Comparison of ENCODE assay signal across 32 cellular contexts in the genomic region with DNA sequence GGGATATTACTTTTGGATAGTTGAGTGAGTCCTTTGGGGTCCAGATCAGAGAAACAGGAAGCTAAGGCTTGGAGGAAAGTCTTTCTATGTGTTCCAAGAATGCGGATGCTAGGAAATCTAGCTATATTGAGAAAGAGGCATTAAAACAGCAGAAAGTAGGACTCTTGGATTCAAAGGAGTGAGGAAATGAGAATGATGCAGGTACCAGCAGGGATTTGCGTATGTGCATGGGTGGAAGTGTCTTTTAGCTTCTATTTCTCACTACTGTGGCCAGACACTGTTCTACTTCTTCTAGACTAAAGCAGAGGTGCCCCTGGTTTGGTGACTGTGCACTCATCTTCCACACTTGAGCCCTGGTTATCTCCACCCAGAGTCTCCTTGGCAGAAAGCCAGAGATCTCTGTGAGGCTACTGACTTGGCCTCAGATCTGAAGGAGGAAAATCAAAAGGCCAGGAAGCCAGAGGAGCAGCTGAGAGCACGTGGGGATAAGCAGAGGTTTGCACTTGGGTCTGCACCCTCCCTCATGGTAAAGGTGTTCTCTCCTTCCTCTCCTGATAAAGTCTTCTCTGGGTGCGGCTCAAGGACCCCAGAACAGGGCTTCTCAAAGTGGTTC. TPM values are rescaled to one million over a fixed set of nuclear protein-coding genes. Genes with fewer than 3 reads are reported as not detected.
"Had no signal": no experiment of that assay in that cellular context is flagged by ENCODE, and none has a peak within 500 bp of the region (broad histone marks: within the 10 kb centered on the region; RNA-seq: fewer than 3 reads in every experiment).

No MANE protein-coding gene starts in this region.

- H3K4me2 ChIP-seq: smooth muscle cell had no signal

- H3K36me3 ChIP-seq: breast epithelium, esophagus squamous epithelium, heart right ventricle, left lung, lower lobe of right lung, sigmoid colon, thyroid gland, upper lobe of right lung had no signal

- H2AFZ ChIP-seq: parathyroid adenoma had no signal

- H3K9me3 ChIP-seq: breast epithelium, esophagus squamous epithelium, heart right ventricle, left lung, lower lobe of right lung, psoas muscle, sigmoid colon, thyroid gland, upper lobe of right lung had no signal

- DNase-seq: activated CD4-positive, alpha-beta memory T cell treated with anti-CD3 and anti-CD28 coated beads, Interleukin-2, amount 10 ng/mL, durations not matched to agents 7 days and 5 days; activated CD4-positive, alpha-beta T cell treated with anti-CD3 and anti-CD28 coated beads, Interleukin-2, amount 10 ng/mL, durations not matched to agents 24 days and 14 days; activated CD4-positive, CD25-positive, alpha-beta regulatory T cell treated with anti-CD3 and anti-CD28 coated beads, Interleukin-2, amount 50 U/mL, for 72 hours; activated CD8-positive, alpha-beta memory T cell treated with anti-CD3 and anti-CD28 coated beads, Interleukin-2, amount 50 U/mL, for 48 hours; activated gamma-delta T cell treated with Interleukin-2 at 50 U/mL for 16 hours; activated naive CD4-positive, alpha-beta T cell treated with anti-CD3 and anti-CD28 coated beads, Interleukin-2, amount 50 U/mL, for 16 hours; activated T-cell treated with anti-CD3 and anti-CD28 coated beads, Interleukin-2, amount 50 U/mL, for 24 hours; dermis blood vessel endothelial cell; effector CD4-positive, alpha-beta T cell; esophagus squamous epithelium; foreskin melanocyte; heart right ventricle; left lung; lower lobe of right lung; mesenchymal stem cell; naive thymus-derived CD8-positive, alpha-beta T cell; psoas muscle; sigmoid colon; stimulated activated CD4-positive, alpha-beta T cell treated with anti-CD3 and anti-CD28 coated beads, Interleukin-1b, Interleukin-23, amount 100 ng/mL, for 48 hours; stimulated activated CD4-positive, alpha-beta T cell treated with anti-CD3 and anti-CD28 coated beads, Interleukin-4, amount 100 ng/mL, for 4 hours; stimulated activated CD8-positive, alpha-beta memory T cell treated with anti-CD3 and anti-CD28 coated beads, Interleukin-4, amount 100 ng/mL, for 48 hours; stimulated activated naive CD8-positive, alpha-beta T cell treated with anti-CD3 and anti-CD28 coated beads, Interleukin-15, amount 100 ng/mL, for 72 hours; T-helper 9 cell; thyroid gland; upper lobe of right lung had no signal

- H3K4me3 ChIP-seq: breast epithelium, esophagus squamous epithelium, heart right ventricle, left lung, lower lobe of right lung, psoas muscle, sigmoid colon, smooth muscle cell, thyroid gland, upper lobe of right lung had no signal

- H3K79me2 ChIP-seq: parathyroid adenoma had no signal

- H3K27ac ChIP-seq: breast epithelium, esophagus squamous epithelium, heart right ventricle, left lung, lower lobe of right lung, parathyroid adenoma, psoas muscle, sigmoid colon, thyroid gland, upper lobe of right lung had no signal

- H3K27me3 ChIP-seq: breast epithelium, left lung, thyroid gland, upper lobe of right lung had no signal

- H3K4me1 ChIP-seq: breast epithelium, esophagus squamous epithelium, heart right ventricle, left lung, lower lobe of right lung, parathyroid adenoma, sigmoid colon, thyroid gland, upper lobe of right lung had no signal

- FAIRE-seq: colon, TTC549 had no signal

- H3K9ac ChIP-seq: parathyroid adenoma had no signal

RNA-seq across cellular contexts. Expression of a gene that starts 44.3 kb away (rescaled TPM):
- total RNA-seq: activated CD4-positive, alpha-beta memory T cell treated with anti-CD3 and anti-CD28 coated beads, Interleukin-2, amount 10 ng/mL, durations not matched to agents 7 days and 5 days; activated CD4-positive, alpha-beta T cell treated with anti-CD3 and anti-CD28 coated beads, Interleukin-2, amount 10 ng/mL, durations not matched to agents 24 days and 14 days; dermis blood vessel endothelial cell; glomerular endothelial cell; naive thymus-derived CD8-positive, alpha-beta T cell; smooth muscle cell; T-helper 1 cell treated with Interleukin-12 subunit alpha and Interleukin-12 subunit beta and Interleukin-4 antibody, amounts not matched to agents 30 ng/mL and 1 ng/mL, for 36 hours had no signal
- polyA plus RNA-seq: naive thymus-derived CD8-positive, alpha-beta T cell; smooth muscle cell had no signal
